In the genomic region with DNA sequence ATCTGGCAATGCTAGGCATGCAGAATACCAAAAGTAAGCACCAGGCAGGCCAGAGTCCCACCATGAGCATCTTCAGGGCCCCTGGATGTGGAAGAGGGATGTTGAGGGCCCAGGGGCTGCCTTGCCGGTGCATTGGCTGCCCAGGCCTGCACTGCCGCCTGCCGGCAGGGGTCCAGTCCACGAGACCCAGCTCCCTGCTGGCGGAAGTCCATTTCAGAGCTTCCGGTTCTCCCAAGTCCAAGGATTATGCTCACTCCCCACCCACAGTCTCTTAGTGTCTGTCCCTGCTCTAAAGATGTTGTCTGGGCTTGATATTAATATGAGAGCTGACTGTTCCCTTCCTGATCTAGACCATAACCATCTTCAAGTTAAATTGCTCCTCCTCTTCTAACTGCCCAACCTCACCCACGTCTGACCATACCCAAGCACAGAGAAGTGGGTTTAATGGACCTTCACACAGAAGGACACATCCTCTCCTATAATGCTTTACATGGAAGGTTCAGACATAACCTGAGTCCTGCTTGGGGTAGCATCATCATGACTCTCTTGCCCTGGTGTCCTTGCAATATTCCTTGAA, we compare ENCODE assay signal across 8 cellular contexts.
DNase-seq lines count a peak whose midpoint lies in the region; ATAC-seq and TF ChIP-seq lines count a peak whose summit lies in the region.

No MANE protein-coding gene starts in this region.

- TF ChIP-seq CTCF in fibroblast of the aortic adventitia (IDR thresholded peaks at IDR 0.05; ENCODE audit: insufficient read depth, low read length) (peak; percentile 44), ovary (IDR thresholded peaks at IDR 0.05) (peak in 1 of 3 donors; percentile 12), GM20000 (IDR thresholded peaks at IDR 0.05; ENCODE audit: extremely low read depth, missing control alignments) (no peak)

- intact Hi-C loops in ovary (cut with DNase I) = loop anchor here in 3 of 4 donors (5.0 kb wide), 2 partner anchors 79 to 84 kb away; no protein-coding TSS in a partner anchor

- ATAC-seq in GM18873 (IDR thresholded peaks at IDR 0.05; ENCODE audit: low FRiP score, unreplicated experiment) (no peak), HG03097 (IDR thresholded peaks at IDR 0.05; ENCODE audit: low FRiP score, unreplicated experiment) (no peak)

- no peak overlapping the region for H3K27ac ChIP-seq in ovary

- no peak for TF ChIP-seq POLR2A in ovary (IDR thresholded peaks at IDR 0.05)

- 31 to 39% (median 37%) methylated on average over 7 of the region's 7 CpGs for WGBS in ovary, 3 donors

- peaks cover 17% of the 10 kb centered on the region for H3K4me1 ChIP-seq in ovary (ENCODE audit: insufficient read depth)

- TF ChIP-seq EP300 in ovary (IDR thresholded peaks at IDR 0.05) = no peak

- H3K9me3 ChIP-seq in ovary = no peaks in the 10 kb centered on the region

- H3K36me3 ChIP-seq in ovary = no peaks in the 10 kb centered on the region

- DNase-seq in ELR (ENCODE audit: low read depth) = peak; percentile 38
- DNase-seq in NCI-H82 treated with DMSO at 0.1 percent for 48 hours (lab: John Stamatoyannopoulos, UW; ENCODE audit: unreplicated experiment) = peak; percentile 66
- no peak for DNase-seq in fibroblast of the aortic adventitia (ENCODE audit: low read depth)
- peak; percentile 24 to 56 (median 24) for DNase-seq in ovary
- no peak for DNase-seq in AG20443 (ENCODE audit: low spot score)
- DNase-seq in GM20000 (ENCODE audit: low spot score) = no peak

- no peak overlapping the region for H3K4me3 ChIP-seq in fibroblast of the aortic adventitia (ENCODE audit: low read depth, low read length)
- no peak overlapping the region for H3K4me3 ChIP-seq in ovary

- H3K27me3 ChIP-seq in ovary = no peaks in the 10 kb centered on the region

Comparison
In these comparisons a context has a peak if more than half of its experiments do, and no peak if none do; other contexts are left out.
1. DNase-seq: peak in ELR (single experiment), NCI-H82 treated with DMSO at 0.1 percent for 48 hours (single experiment) and ovary (5 of 5); none in fibroblast of the aortic adventitia (single experiment), AG20443 (single experiment) and GM20000 (single experiment).